8 cellular contexts compared by ENCODE assay signal in genomic region chr14:102776761-102777710, GRCh38. TPM values are rescaled to one million over a fixed set of nuclear protein-coding genes. Genes with fewer than 3 reads are reported as not detected.
DNase-seq lines count a peak whose midpoint lies in the region; ATAC-seq, FAIRE-seq and TF ChIP-seq lines count a peak whose summit lies in the region.

Gene TRAF3 (plus strand): TSS chr14:102777449. CDS start chr14:102870202, 92,753 bp downstream.

- WGBS in upper lobe of left lung, 2 donors: 18 to 36% methylated on average over 48 to 53 of the region's 163 CpGs

- ATAC-seq in HG03520 (IDR thresholded peaks at IDR 0.05; ENCODE audit: unreplicated experiment) (peak; percentile 58), T-cell (replicated peaks in 1 of 4) (peak; percentile 79 to 82 (median 80)), upper lobe of left lung (ENCODE audit: low FRiP score in 2 of 2) (peak; percentile 6 to 74)

- peak within 1 kb of the TSS; percentile 75 to 93 (median 88) for H3K27ac ChIP-seq in upper lobe of left lung

- CTCF ChIA-PET in T-cell (lab: Charles Lee): no interaction called here

- peak in 1 of 4 donors; percentile 54 for TF ChIP-seq POLR2A in upper lobe of left lung (IDR thresholded peaks at IDR 0.05)

- no peaks in the 10 kb centered on the region for H3K27me3 ChIP-seq in BE2C
- H3K27me3 ChIP-seq in adipocyte (replicated peaks; ENCODE audit: control insufficient read depth, insufficient read depth, low read length): no peaks in the 10 kb centered on the region
- H3K27me3 ChIP-seq in upper lobe of left lung: no peaks in the 10 kb centered on the region

- TF ChIP-seq CTCF in BE2C (IDR thresholded peaks at IDR 0.05; ENCODE audit: low read depth, low read length) (no peak), upper lobe of left lung (IDR thresholded peaks at IDR 0.05) (no peak)

- H3K9ac ChIP-seq in adipocyte (ENCODE audit: low read length): peak within 1 kb of the TSS; percentile 90

- no peak for TF ChIP-seq EP300 in upper lobe of left lung (IDR thresholded peaks at IDR 0.05)

- H3K36me3 Mint-ChIP-seq in T-cell: peaks cover 10% of the 10 kb centered on the region

- intact Hi-C loops in cardiac septum (cut with DNase I): loop anchor here (5.0 kb wide), 1 partner anchor 140 kb away; no protein-coding TSS in a partner anchor
- intact Hi-C loops in posterior vena cava (cut with DNase I): loop anchor here in 1 of 2 donors (2.0 to 10.0 kb wide), 3 partner anchors 56 to 1470 kb away; no protein-coding TSS in a partner anchor

- DNase-seq in BE2C: peak; percentile 71
- DNase-seq in GM19239 (ENCODE audit: insufficient read length, low spot score): peak; percentile 96
- peak; percentile 62 to 92 (median 87) for DNase-seq in T-cell
- DNase-seq in adipocyte (ENCODE audit: low read depth): peak; percentile 91
- DNase-seq in cardiac septum (ENCODE audit: low spot score): peak; percentile 87
- DNase-seq in posterior vena cava (ENCODE audit: low spot score): peak; percentile 90
- DNase-seq in upper lobe of left lung: peak; percentile 72 to 96

- H3K27me3 Mint-ChIP-seq in T-cell: no peaks in the 10 kb centered on the region

- peaks cover 45 to 60% (median 53%) of the 10 kb centered on the region in 3 donors for H3K4me1 Mint-ChIP-seq in T-cell

- H3K27ac Mint-ChIP-seq in T-cell: peak within 1 kb of the TSS; percentile 93 to 94

- H3K4me1 ChIP-seq in BE2C: peaks cover 17% of the 10 kb centered on the region
- H3K4me1 ChIP-seq in adipocyte (ENCODE audit: control insufficient read depth, insufficient read depth, low read length): peaks cover 36% of the 10 kb centered on the region
- peaks cover 18 to 33% (median 21%) of the 10 kb centered on the region in 4 donors for H3K4me1 ChIP-seq in upper lobe of left lung

- H3K36me3 ChIP-seq in BE2C (0 out of 2 replicates have a peak, but pooled peaks cover 3% of the 10 kb centered on the region), adipocyte (ENCODE audit: control insufficient read depth, insufficient read depth, low read length, severe bottlenecking) (no peaks in the 10 kb centered on the region), upper lobe of left lung (no peaks in the 10 kb centered on the region)

- no peak for FAIRE-seq in GM19239 (lab: Jason Lieb, UNC)

- peak within 1 kb of the TSS; percentile 95 for H3K4me3 ChIP-seq in BE2C (ENCODE audit: low read depth, low read length)
- H3K4me3 ChIP-seq in adipocyte (ENCODE audit: low read length): peak within 1 kb of the TSS; percentile 95
- H3K4me3 ChIP-seq in upper lobe of left lung: peak within 1 kb of the TSS; percentile 60 to 95 (median 82)

- H3K9me3 ChIP-seq in BE2C (no peaks in the 10 kb centered on the region), adipocyte (ENCODE audit: control insufficient read depth, low read length) (no peaks in the 10 kb centered on the region), upper lobe of left lung (no peaks in the 10 kb centered on the region)

- H3K9me3 Mint-ChIP-seq in T-cell: no peaks in the 10 kb centered on the region

- H3K4me3 Mint-ChIP-seq in T-cell: peak within 1 kb of the TSS; percentile 81 to 97 (median 86)

- POLR2A ChIA-PET in T-cell (lab: Charles Lee): no interaction called here

RNA-seq across cellular contexts. Expression of gene TRAF3, which starts in this region (rescaled TPM):
- 19.8 TPM for polyA plus RNA-seq in BE2C (2012; ENCODE audit: insufficient read depth, insufficient read length, low read depth)
- total RNA-seq in T-cell (10 to 100 TPM; 29.6 to 46.1 (median 35.7) TPM), cardiac septum (12.5 TPM), posterior vena cava (10 to 100 TPM; 17.8 to 28.0 TPM), upper lobe of left lung (10 to 100 TPM; 14.7 to 45.4 (median 22.1) TPM)

Comparison
In these comparisons a context has a peak if more than half of its experiments do, and no peak if none do; other contexts are left out.
1. Peak in every context shown above with its lines: DNase-seq, ATAC-seq, H3K4me3 ChIP-seq and H3K27ac ChIP-seq.